In genomic region chr9:35079041-35079425, GRCh38 we compare ENCODE assay signal across 7 cellular contexts. TPM values are rescaled to one million over a fixed set of nuclear protein-coding genes. Genes with fewer than 3 reads are reported as not detected.
A peak's percentile ranks its signal among the peaks of the same experiment; 100 is the strongest.
DNase-seq lines count a peak whose midpoint lies in the region; ATAC-seq lines count a peak whose summit lies in the region.

No MANE protein-coding gene starts in this region.

- peak overlapping the region; percentile 86 to 87 for H3K4me3 ChIP-seq in neuronal stem cell (ENCODE audit: low read length in 2 of 2)

- H3K36me3 ChIP-seq in neuronal stem cell (replicated peaks in 1 of 2; ENCODE audit: control insufficient read depth in 2 of 2, insufficient read depth in 2 of 2, low read length in 2 of 2), result peaks cover 28 to 46% of the 10 kb centered on the region in 2 donors

- no CpG with 5 or more reads among the region's 10 CpGs for WGBS in neuronal stem cell (ENCODE audit: extremely low coverage in 2 of 2, insufficient read length in 2 of 2, insufficient replicate concordance in 1 of 2), 2 donors

- no peak overlapping the region for H2BK120ac ChIP-seq in neuronal stem cell (ENCODE audit: low read depth, low read length)

- H3K9me3 ChIP-seq in neuronal stem cell (replicated peaks in 1 of 2; ENCODE audit: control insufficient read depth in 2 of 2, insufficient read depth in 1 of 2, low read depth in 1 of 2, low read length in 2 of 2), result no peaks in the 10 kb centered on the region

- H4K91ac ChIP-seq in neuronal stem cell (ENCODE audit: low read depth, low read length, poor library complexity), result no peak overlapping the region

- no peak overlapping the region for H2BK12ac ChIP-seq in neuronal stem cell (ENCODE audit: low read length)

- peak overlapping the region; percentile 93 for H3K4me2 ChIP-seq in neuronal stem cell (ENCODE audit: insufficient read depth, low read length, poor library complexity, severe bottlenecking)

- H3K14ac ChIP-seq in neuronal stem cell (ENCODE audit: low read length), result no peak overlapping the region

- peak overlapping the region; percentile 83 for H3K27ac ChIP-seq in neuronal stem cell (replicated peaks; ENCODE audit: low read length)

- no peak overlapping the region for H3K4ac ChIP-seq in neuronal stem cell (ENCODE audit: low read length)

- no peaks in the 10 kb centered on the region for H3K27me3 ChIP-seq in neuronal stem cell (ENCODE audit: control insufficient read depth in 3 of 3, insufficient read depth in 3 of 3, low read depth in 1 of 3, low read length in 3 of 3)

- H2AK5ac ChIP-seq in neuronal stem cell (ENCODE audit: low read depth, low read length), result no peak overlapping the region

- H2BK15ac ChIP-seq in neuronal stem cell (ENCODE audit: low read length), result no peak overlapping the region

- peak overlapping the region; percentile 98 for H3K18ac ChIP-seq in neuronal stem cell (ENCODE audit: low read length)

- peak overlapping the region; percentile 78 for H2BK5ac ChIP-seq in neuronal stem cell (ENCODE audit: low read length)

- H3K23ac ChIP-seq in neuronal stem cell (ENCODE audit: low read depth, low read length, poor library complexity), result no peak overlapping the region

- peak; percentile 1 for ATAC-seq in GM19023 (IDR thresholded peaks at IDR 0.05; ENCODE audit: unreplicated experiment)

- DNase-seq in NCI-H69 (lab: John Stamatoyannopoulos, UW) (peak; percentile 53), dermis blood vessel endothelial cell (peak; percentile 9), neuronal stem cell (ENCODE audit: low spot score) (no peak), DMS114 treated with DMSO at 0.1 percent for 48 hours (lab: John Stamatoyannopoulos, UW; ENCODE audit: unreplicated experiment) (no peak), SW 1271 (lab: John Stamatoyannopoulos, UW) (no peak)
- DNase-seq in stimulated activated CD4-positive, alpha-beta T cell treated with anti-CD3 and anti-CD28 coated beads, Interleukin-2, amount 100 ng/mL, for 48 hours, result no peak

- peaks cover 9 to 17% of the 10 kb centered on the region in 2 donors for H3K4me1 ChIP-seq in neuronal stem cell (ENCODE audit: control insufficient read depth in 2 of 2, insufficient read depth in 1 of 2, low read depth in 1 of 2, low read length in 2 of 2)

- H3K79me1 ChIP-seq in neuronal stem cell (ENCODE audit: low read depth, low read length), result peaks cover 16% of the 10 kb centered on the region

- peak overlapping the region; percentile 95 for H2AFZ ChIP-seq in neuronal stem cell (ENCODE audit: low read length)

- H4K8ac ChIP-seq in neuronal stem cell (ENCODE audit: low read depth, low read length), result no peak overlapping the region

- H3K9ac ChIP-seq in neuronal stem cell (ENCODE audit: low read depth, low read length, poor library complexity), result peak overlapping the region; percentile 97

RNA-seq across cellular contexts. Expression of gene FANCG, which starts 0.7 kb away (rescaled TPM):
- total RNA-seq in dermis blood vessel endothelial cell, result 15.3 and 28.6 TPM in 2 replicates
- polyA plus RNA-seq in neuronal stem cell (2013, experiment 1 of 2), result 61.9 TPM
- polyA plus RNA-seq in neuronal stem cell (2013, experiment 2 of 2), result 57.5 TPM

RNA-seq across cellular contexts. Expression of gene VCP, which starts 6.6 kb away (rescaled TPM):
- 409 and 588 TPM in 2 replicates for total RNA-seq in dermis blood vessel endothelial cell
- 97.4 TPM for polyA plus RNA-seq in neuronal stem cell (2013, experiment 1 of 2)
- polyA plus RNA-seq in neuronal stem cell (2013, experiment 2 of 2), result 97.3 TPM

RNA-seq across cellular contexts. Expression of gene PIGO, which starts 17.4 kb away (rescaled TPM):
- 11.9 and 18.0 TPM in 2 replicates for total RNA-seq in dermis blood vessel endothelial cell
- polyA plus RNA-seq in neuronal stem cell (2013, experiment 1 of 2), result 9.3 TPM
- 9.1 TPM for polyA plus RNA-seq in neuronal stem cell (2013, experiment 2 of 2)

RNA-seq across cellular contexts. Expression of gene STOML2, which starts 23.9 kb away (rescaled TPM):
- 202 and 215 TPM in 2 replicates for total RNA-seq in dermis blood vessel endothelial cell
- polyA plus RNA-seq in neuronal stem cell (2013, experiment 1 of 2), result 135 TPM
- polyA plus RNA-seq in neuronal stem cell (2013, experiment 2 of 2), result 135 TPM

RNA-seq across cellular contexts. Expression of gene ATOSB, which starts 36.6 kb away (rescaled TPM):
- 15.8 and 26.8 TPM in 2 replicates for total RNA-seq in dermis blood vessel endothelial cell
- 22.3 TPM for polyA plus RNA-seq in neuronal stem cell (2013, experiment 1 of 2)
- 22.3 TPM for polyA plus RNA-seq in neuronal stem cell (2013, experiment 2 of 2)

Comparison
In these comparisons a context has a peak if more than half of its experiments do, and no peak if none do; other contexts are left out.
1. DNase-seq: peak in NCI-H69 (single experiment) and dermis blood vessel endothelial cell (single experiment); none in neuronal stem cell (single experiment), DMS114 treated with DMSO at 0.1 percent for 48 hours (single experiment), stimulated activated CD4-positive, alpha-beta T cell treated with anti-CD3 and anti-CD28 coated beads, Interleukin-2, amount 100 ng/mL, for 48 hours (0 of 2) and SW 1271 (0 of 2).